Comparison of ENCODE assay signal across 7 cellular contexts in genomic region chr3:165954171-165954570, GRCh38.
"Had no signal": no experiment of that assay in that cellular context is flagged by ENCODE, and none has a peak within 500 bp of the region (broad histone marks: within the 10 kb centered on the region; RNA-seq: fewer than 3 reads in every experiment).

No MANE protein-coding gene starts in this region.

- FAIRE-seq: HepG2, HTR-8/SVneo, K562 had no signal

- ATAC-seq: HepG2, K562 had no signal

- H3K27ac ChIP-seq: HL-60 had no signal

- DNase-seq: IMR-90, KBM-7, KG1 had no signal

- H3K4me3 ChIP-seq: K562 had no signal
